ENCODE assay signal across 1 cellular context in the genomic region with DNA sequence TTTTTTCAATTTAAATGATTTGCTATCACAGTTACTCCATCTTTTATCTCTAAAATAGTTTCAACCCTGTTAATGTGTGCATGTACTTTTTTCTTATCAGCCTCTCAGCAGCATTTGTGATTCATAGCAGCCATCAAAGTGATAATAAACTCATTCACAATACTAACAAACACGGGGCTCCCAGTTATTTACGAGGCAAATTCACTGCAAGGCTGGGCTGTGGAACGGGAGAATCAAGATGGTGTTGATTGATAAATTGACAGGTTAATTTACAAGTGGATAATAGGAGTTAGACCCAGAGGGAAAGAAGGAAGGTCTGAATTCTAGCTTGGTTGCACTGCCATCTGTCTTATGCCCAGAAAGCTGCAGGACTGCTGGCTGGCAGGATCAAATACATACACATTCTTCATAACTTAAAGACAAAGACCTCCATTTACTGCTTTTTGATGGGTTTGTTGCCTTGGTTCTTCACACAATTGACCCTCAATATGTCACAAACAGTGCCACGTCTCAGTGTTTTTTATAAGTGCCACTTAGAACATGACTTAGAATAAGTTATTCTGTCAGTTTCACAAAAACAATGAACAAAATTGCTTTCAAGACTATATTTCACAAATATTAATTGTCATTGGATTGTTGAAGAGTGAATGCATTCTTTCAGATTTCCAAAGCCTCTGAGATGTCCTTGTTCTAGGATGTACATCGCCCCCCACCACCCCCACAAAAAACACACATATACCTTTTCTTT.
TF ChIP-seq lines count a peak whose summit lies in the region.

No MANE protein-coding gene starts in this region.

TF ChIP-seq in HEK293T, 16 proteins besides CTCF, POLR2A, EP300 and RAD21 (continued from another document):
- TF ChIP-seq CTBP1 (IDR thresholded peaks at IDR 0.05; ENCODE audit: borderline replicate concordance), result peak; percentile 67; the same call in 1 of the 2 replicates
- no peak for TF ChIP-seq TARDBP (IDR thresholded peaks at IDR 0.05)
- TF ChIP-seq ELF4 (IDR thresholded peaks at IDR 0.05), result no peak
- no peak for TF ChIP-seq L3MBTL2 (conservative IDR thresholded peaks at IDR 0.05)
- TF ChIP-seq NFRKB (IDR thresholded peaks at IDR 0.05), result no peak
- no peak for TF ChIP-seq SUZ12 (IDR thresholded peaks at IDR 0.05)
- TF ChIP-seq, protein P1, sequence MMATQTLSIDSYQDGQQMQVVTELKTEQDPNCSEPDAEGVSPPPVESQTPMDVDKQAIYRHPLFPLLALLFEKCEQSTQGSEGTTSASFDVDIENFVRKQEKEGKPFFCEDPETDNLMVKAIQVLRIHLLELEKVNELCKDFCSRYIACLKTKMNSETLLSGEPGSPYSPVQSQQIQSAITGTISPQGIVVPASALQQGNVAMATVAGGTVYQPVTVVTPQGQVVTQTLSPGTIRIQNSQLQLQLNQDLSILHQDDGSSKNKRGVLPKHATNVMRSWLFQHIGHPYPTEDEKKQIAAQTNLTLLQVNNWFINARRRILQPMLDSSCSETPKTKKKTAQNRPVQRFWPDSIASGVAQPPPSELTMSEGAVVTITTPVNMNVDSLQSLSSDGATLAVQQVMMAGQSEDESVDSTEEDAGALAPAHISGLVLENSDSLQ (IDR thresholded peaks at IDR 0.05), result peak; percentile 92
